In genomic region chr3:102605146-102605545, GRCh38 we compare ENCODE assay signal across 28 cellular contexts.
"Had no signal": no experiment of that assay in that cellular context is flagged by ENCODE, and none has a peak within 500 bp of the region (broad histone marks: within the 10 kb centered on the region; RNA-seq: fewer than 3 reads in every experiment).

No MANE protein-coding gene starts in this region.

- H3K9me3 ChIP-seq: pancreas, prostate gland, sigmoid colon, thoracic aorta, vagina had no signal

- H3K27ac ChIP-seq: brain microvascular endothelial cell, pancreas, prostate gland, sigmoid colon, thoracic aorta, vagina had no signal

- H3K36me3 ChIP-seq: brain microvascular endothelial cell, pancreas, prostate gland, sigmoid colon, thoracic aorta, vagina had no signal

- H3K36me3 Mint-ChIP-seq: activated CD4-positive, alpha-beta memory T cell treated with anti-CD3 and anti-CD28 coated beads for 36 hours; memory B cell; naive thymus-derived CD8-positive, alpha-beta T cell; stimulated activated effector memory CD8-positive, alpha-beta T cell treated with anti-CD3 and anti-CD28 coated beads, Interleukin-12 subunit alpha, Interleukin-12 subunit beta, amount 100 ng/mL, for 72 hours had no signal

- ATAC-seq: naive thymus-derived CD8-positive, alpha-beta T cell had no signal

- H3K27ac Mint-ChIP-seq: activated CD4-positive, alpha-beta memory T cell treated with anti-CD3 and anti-CD28 coated beads for 36 hours; activated T-cell treated with anti-CD3 and anti-CD28 coated beads, Interleukin-2, amount 50 U/mL, for 24 hours; endodermal cell; memory B cell; naive thymus-derived CD8-positive, alpha-beta T cell; stimulated activated effector memory CD8-positive, alpha-beta T cell treated with anti-CD3 and anti-CD28 coated beads, Interleukin-12 subunit alpha, Interleukin-12 subunit beta, amount 100 ng/mL, for 72 hours; stimulated activated naive CD8-positive, alpha-beta T cell treated with anti-CD3 and anti-CD28 coated beads, Interleukin-15, Interleukin-2, amounts not matched to agents 100 ng/mL and 50 ng/mL, for 24 hours had no signal

- H3K4me1 Mint-ChIP-seq: endodermal cell; memory B cell; naive thymus-derived CD8-positive, alpha-beta T cell; neural crest cell; stimulated activated effector memory CD8-positive, alpha-beta T cell treated with anti-CD3 and anti-CD28 coated beads, Interleukin-12 subunit alpha, Interleukin-12 subunit beta, amount 100 ng/mL, for 72 hours had no signal

- H3K4me3 Mint-ChIP-seq: activated CD4-positive, alpha-beta memory T cell treated with anti-CD3 and anti-CD28 coated beads for 36 hours; activated T-cell treated with anti-CD3 and anti-CD28 coated beads, Interleukin-2, amount 50 U/mL, for 24 hours; endodermal cell; memory B cell; naive thymus-derived CD8-positive, alpha-beta T cell; neural crest cell; stimulated activated effector memory CD8-positive, alpha-beta T cell treated with anti-CD3 and anti-CD28 coated beads, Interleukin-12 subunit alpha, Interleukin-12 subunit beta, amount 100 ng/mL, for 72 hours; stimulated activated naive CD8-positive, alpha-beta T cell treated with anti-CD3 and anti-CD28 coated beads, Interleukin-15, Interleukin-2, amounts not matched to agents 100 ng/mL and 50 ng/mL, for 24 hours had no signal

- DNase-seq: activated CD4-positive, alpha-beta memory T cell treated with anti-CD3 and anti-CD28 coated beads for 36 hours; activated CD4-positive, alpha-beta T cell treated with anti-CD3 and anti-CD28 coated beads for 48 hours; activated CD8-positive, alpha-beta memory T cell treated with anti-CD3 and anti-CD28 coated beads, Interleukin-2, amount 50 U/mL, for 4 hours; activated gamma-delta T cell treated with Interleukin-2 at 50 U/mL for 16 hours; activated naive CD4-positive, alpha-beta T cell treated with anti-CD3 and anti-CD28 coated beads, Interleukin-2, amount 50 U/mL, for 16 hours; activated T-cell treated with anti-CD3 and anti-CD28 coated beads, Interleukin-2, amount 50 U/mL, for 24 hours; amniotic stem cell; brain microvascular endothelial cell; central memory CD4-positive, alpha-beta T cell; endodermal cell; head of caudate nucleus; hippocampal formation; midbrain; naive thymus-derived CD8-positive, alpha-beta T cell; nucleus accumbens; pancreas; sigmoid colon; small intestine; stimulated activated CD4-positive, alpha-beta T cell treated with anti-CD3 and anti-CD28 coated beads, Interleukin-4, amount 100 ng/mL, for 24 hours; T-helper 1 cell; trophoblast cell had no signal

- H3K9me3 Mint-ChIP-seq: activated CD4-positive, alpha-beta memory T cell treated with anti-CD3 and anti-CD28 coated beads for 36 hours; activated T-cell treated with anti-CD3 and anti-CD28 coated beads, Interleukin-2, amount 50 U/mL, for 24 hours; memory B cell; neural crest cell; stimulated activated effector memory CD8-positive, alpha-beta T cell treated with anti-CD3 and anti-CD28 coated beads, Interleukin-12 subunit alpha, Interleukin-12 subunit beta, amount 100 ng/mL, for 72 hours; stimulated activated naive CD8-positive, alpha-beta T cell treated with anti-CD3 and anti-CD28 coated beads, Interleukin-15, Interleukin-2, amounts not matched to agents 100 ng/mL and 50 ng/mL, for 24 hours had no signal

- H3K4me3 ChIP-seq: pancreas, prostate gland, sigmoid colon, thoracic aorta, vagina had no signal

- H3K27me3 ChIP-seq: brain microvascular endothelial cell, pancreas, sigmoid colon, vagina had no signal

- H3K4me1 ChIP-seq: pancreas, prostate gland, sigmoid colon, vagina had no signal
